In genomic region chr20:53660078-53660909, GRCh38 we compare ENCODE assay signal across 8 cellular contexts.
A peak's percentile ranks its signal among the peaks of the same experiment; 100 is the strongest.
DNase-seq lines count a peak whose midpoint lies in the region; ATAC-seq and TF ChIP-seq lines count a peak whose summit lies in the region.

No MANE protein-coding gene starts in this region.

- ATAC-seq in GM21717 (IDR thresholded peaks at IDR 0.05; ENCODE audit: unreplicated experiment) (no peak), GM18520 (IDR thresholded peaks at IDR 0.05; ENCODE audit: unreplicated experiment) (no peak)

- H3K9me2 ChIP-seq in DOHH2 (replicated peaks; ENCODE audit: control insufficient read depth, low read length) = no peaks in the 10 kb centered on the region

- 4 to 8% (median 5%) methylated on average over 37 to 38 of the region's 38 CpGs for WGBS in stomach, 5 donors

- intact Hi-C loops in stomach (cut with DNase I; ENCODE audit: low total_unique reads) = no loop called here

- H3K36me3 ChIP-seq in DOHH2 (ENCODE audit: control insufficient read depth, low read length) = no peaks in the 10 kb centered on the region
- no peaks in the 10 kb centered on the region for H3K36me3 ChIP-seq in Peyer's patch
- no peaks in the 10 kb centered on the region for H3K36me3 ChIP-seq in stomach

- peaks cover 26% of the 10 kb centered on the region for H3F3A ChIP-seq in DOHH2 (ENCODE audit: control insufficient read depth, insufficient read depth)

- H4K20me1 ChIP-seq in DOHH2 (ENCODE audit: control insufficient read depth, insufficient read depth, low read depth, low read length) = no peaks in the 10 kb centered on the region

- no peaks in the 10 kb centered on the region; the same call in 1 of the 2 replicates for H3K79me2 ChIP-seq in DOHH2 (ENCODE audit: control insufficient read depth, low read length)

- peak; percentile 51 to 66 (median 62) for DNase-seq in Peyer's patch
- DNase-seq in choroid plexus epithelial cell (ENCODE audit: low read depth) = peak; percentile 34
- peak; percentile 25 for DNase-seq in mucosa of gallbladder (ENCODE audit: low spot score)
- no peak for DNase-seq in stomach
- DNase-seq in iPS-NIHi7 (ENCODE audit: extremely low spot score) = no peak

- H3K4me3 ChIP-seq in DOHH2 (ENCODE audit: low read length) = peak overlapping the region; percentile 72
- H3K4me3 ChIP-seq in Peyer's patch = peak overlapping the region; percentile 43 to 60 (median 51)
- peak overlapping the region; percentile 60 for H3K4me3 ChIP-seq in choroid plexus epithelial cell (ENCODE audit: low read depth, low read length)
- peak overlapping the region; percentile 41 to 55 (median 51) for H3K4me3 ChIP-seq in stomach

- no peaks in the 10 kb centered on the region for H3K27me3 ChIP-seq in DOHH2 (ENCODE audit: control insufficient read depth, low read length)
- H3K27me3 ChIP-seq in Peyer's patch = no peaks in the 10 kb centered on the region
- H3K27me3 ChIP-seq in stomach = no peaks in the 10 kb centered on the region

- TF ChIP-seq CTCF in DOHH2 (IDR thresholded peaks at IDR 0.05; ENCODE audit: low read depth, low read length, poor library complexity, severe bottlenecking) (no peak), Peyer's patch (IDR thresholded peaks at IDR 0.05) (no peak), choroid plexus epithelial cell (conservative IDR thresholded peaks at IDR 0.05; ENCODE audit: low read depth, low read length) (no peak), stomach (IDR thresholded peaks at IDR 0.05) (no peak)

- H3K4me1 ChIP-seq in DOHH2 (ENCODE audit: control insufficient read depth, low read length) (peaks cover 66% of the 10 kb centered on the region), Peyer's patch (peaks cover 0 to 23% (median 13%) of the 10 kb centered on the region in 4 donors), stomach (peaks cover 30 to 53% (median 41%) of the 10 kb centered on the region in 4 donors)

- H3K4me2 ChIP-seq in DOHH2 (ENCODE audit: low read length) = peak overlapping the region; percentile 75

- H3K9me3 ChIP-seq in DOHH2 (ENCODE audit: control insufficient read depth, insufficient read depth, low read length) = no peaks in the 10 kb centered on the region
- H3K9me3 ChIP-seq in Peyer's patch = no peaks in the 10 kb centered on the region
- H3K9me3 ChIP-seq in stomach = no peaks in the 10 kb centered on the region

- no peak for TF ChIP-seq POLR2A in Peyer's patch (IDR thresholded peaks at IDR 0.05)
- no peak for TF ChIP-seq POLR2A in stomach (IDR thresholded peaks at IDR 0.05)

- H3K27ac ChIP-seq in DOHH2 (ENCODE audit: low read depth, low read length) (0 out of 2 replicates have a peak overlapping the region, but pooled peaks have one; percentile 9), Peyer's patch (peak overlapping the region; percentile 56 to 80 (median 70)), stomach (peak overlapping the region; percentile 73 to 82 (median 78))

- TF ChIP-seq EP300 in stomach (IDR thresholded peaks at IDR 0.05) = no peak

Comparison
In these comparisons a context has a peak if more than half of its experiments do, and no peak if none do; other contexts are left out.
1. H3K27ac ChIP-seq: peak in every context shown above with its lines; median percentile 78 in stomach; 70 in Peyer's patch; 9 in DOHH2.
2. DNase-seq: peak in Peyer's patch (3 of 3), choroid plexus epithelial cell (single experiment) and mucosa of gallbladder (single experiment); none in stomach (single experiment) and iPS-NIHi7 (single experiment).
3. Peak in every context shown above with its lines, with median percentiles within 50 percentile points of each other: H3K4me3 ChIP-seq.